1 cellular context compared by ENCODE assay signal in genomic region chr17:72492941-72493340, GRCh38.
TF ChIP-seq lines count a peak whose summit lies in the region.

No MANE protein-coding gene starts in this region.

TF ChIP-seq in HepG2, 621 proteins besides CTCF, POLR2A, EP300 and RAD21 (continued from another document and continues in another):
- TF ChIP-seq, protein P1, sequence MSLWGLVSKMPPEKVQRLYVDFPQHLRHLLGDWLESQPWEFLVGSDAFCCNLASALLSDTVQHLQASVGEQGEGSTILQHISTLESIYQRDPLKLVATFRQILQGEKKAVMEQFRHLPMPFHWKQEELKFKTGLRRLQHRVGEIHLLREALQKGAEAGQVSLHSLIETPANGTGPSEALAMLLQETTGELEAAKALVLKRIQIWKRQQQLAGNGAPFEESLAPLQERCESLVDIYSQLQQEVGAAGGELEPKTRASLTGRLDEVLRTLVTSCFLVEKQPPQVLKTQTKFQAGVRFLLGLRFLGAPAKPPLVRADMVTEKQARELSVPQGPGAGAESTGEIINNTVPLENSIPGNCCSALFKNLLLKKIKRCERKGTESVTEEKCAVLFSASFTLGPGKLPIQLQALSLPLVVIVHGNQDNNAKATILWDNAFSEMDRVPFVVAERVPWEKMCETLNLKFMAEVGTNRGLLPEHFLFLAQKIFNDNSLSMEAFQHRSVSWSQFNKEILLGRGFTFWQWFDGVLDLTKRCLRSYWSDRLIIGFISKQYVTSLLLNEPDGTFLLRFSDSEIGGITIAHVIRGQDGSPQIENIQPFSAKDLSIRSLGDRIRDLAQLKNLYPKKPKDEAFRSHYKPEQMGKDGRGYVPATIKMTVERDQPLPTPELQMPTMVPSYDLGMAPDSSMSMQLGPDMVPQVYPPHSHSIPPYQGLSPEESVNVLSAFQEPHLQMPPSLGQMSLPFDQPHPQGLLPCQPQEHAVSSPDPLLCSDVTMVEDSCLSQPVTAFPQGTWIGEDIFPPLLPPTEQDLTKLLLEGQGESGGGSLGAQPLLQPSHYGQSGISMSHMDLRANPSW (CRISPR knock-in tag; IDR thresholded peaks at IDR 0.05; ENCODE audit: borderline replicate concordance) = no peak
- TF ChIP-seq, protein P2, sequence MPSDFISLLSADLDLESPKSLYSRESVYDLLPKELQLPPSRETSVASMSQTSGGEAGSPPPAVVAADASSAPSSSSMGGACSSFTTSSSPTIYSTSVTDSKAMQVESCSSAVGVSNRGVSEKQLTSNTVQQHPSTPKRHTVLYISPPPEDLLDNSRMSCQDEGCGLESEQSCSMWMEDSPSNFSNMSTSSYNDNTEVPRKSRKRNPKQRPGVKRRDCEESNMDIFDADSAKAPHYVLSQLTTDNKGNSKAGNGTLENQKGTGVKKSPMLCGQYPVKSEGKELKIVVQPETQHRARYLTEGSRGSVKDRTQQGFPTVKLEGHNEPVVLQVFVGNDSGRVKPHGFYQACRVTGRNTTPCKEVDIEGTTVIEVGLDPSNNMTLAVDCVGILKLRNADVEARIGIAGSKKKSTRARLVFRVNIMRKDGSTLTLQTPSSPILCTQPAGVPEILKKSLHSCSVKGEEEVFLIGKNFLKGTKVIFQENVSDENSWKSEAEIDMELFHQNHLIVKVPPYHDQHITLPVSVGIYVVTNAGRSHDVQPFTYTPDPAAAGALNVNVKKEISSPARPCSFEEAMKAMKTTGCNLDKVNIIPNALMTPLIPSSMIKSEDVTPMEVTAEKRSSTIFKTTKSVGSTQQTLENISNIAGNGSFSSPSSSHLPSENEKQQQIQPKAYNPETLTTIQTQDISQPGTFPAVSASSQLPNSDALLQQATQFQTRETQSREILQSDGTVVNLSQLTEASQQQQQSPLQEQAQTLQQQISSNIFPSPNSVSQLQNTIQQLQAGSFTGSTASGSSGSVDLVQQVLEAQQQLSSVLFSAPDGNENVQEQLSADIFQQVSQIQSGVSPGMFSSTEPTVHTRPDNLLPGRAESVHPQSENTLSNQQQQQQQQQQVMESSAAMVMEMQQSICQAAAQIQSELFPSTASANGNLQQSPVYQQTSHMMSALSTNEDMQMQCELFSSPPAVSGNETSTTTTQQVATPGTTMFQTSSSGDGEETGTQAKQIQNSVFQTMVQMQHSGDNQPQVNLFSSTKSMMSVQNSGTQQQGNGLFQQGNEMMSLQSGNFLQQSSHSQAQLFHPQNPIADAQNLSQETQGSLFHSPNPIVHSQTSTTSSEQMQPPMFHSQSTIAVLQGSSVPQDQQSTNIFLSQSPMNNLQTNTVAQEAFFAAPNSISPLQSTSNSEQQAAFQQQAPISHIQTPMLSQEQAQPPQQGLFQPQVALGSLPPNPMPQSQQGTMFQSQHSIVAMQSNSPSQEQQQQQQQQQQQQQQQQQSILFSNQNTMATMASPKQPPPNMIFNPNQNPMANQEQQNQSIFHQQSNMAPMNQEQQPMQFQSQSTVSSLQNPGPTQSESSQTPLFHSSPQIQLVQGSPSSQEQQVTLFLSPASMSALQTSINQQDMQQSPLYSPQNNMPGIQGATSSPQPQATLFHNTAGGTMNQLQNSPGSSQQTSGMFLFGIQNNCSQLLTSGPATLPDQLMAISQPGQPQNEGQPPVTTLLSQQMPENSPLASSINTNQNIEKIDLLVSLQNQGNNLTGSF (CRISPR knock-in tag; IDR thresholded peaks at IDR 0.05) = no peak
- TF ChIP-seq CEBPG (CRISPR knock-in tag; IDR thresholded peaks at IDR 0.05) (no peak), NR3C1 (CRISPR knock-in tag; IDR thresholded peaks at IDR 0.05) (no peak), KLF13 (CRISPR knock-in tag; IDR thresholded peaks at IDR 0.05) (no peak), ZNF772 (CRISPR knock-in tag; IDR thresholded peaks at IDR 0.05) (no peak), RERE (CRISPR knock-in tag; IDR thresholded peaks at IDR 0.05; ENCODE audit: low read depth) (no peak), HMGA1 (CRISPR knock-in tag; conservative IDR thresholded peaks at IDR 0.05) (no peak), ZNF234 (CRISPR knock-in tag; conservative IDR thresholded peaks at IDR 0.05) (no peak), RCOR2 (CRISPR knock-in tag; IDR thresholded peaks at IDR 0.05) (no peak), ARHGAP35 (CRISPR knock-in tag; IDR thresholded peaks at IDR 0.05; ENCODE audit: borderline replicate concordance) (no peak), ARNT2 (CRISPR knock-in tag; IDR thresholded peaks at IDR 0.05; ENCODE audit: low read depth) (no peak), FOXO1 (CRISPR knock-in tag; IDR thresholded peaks at IDR 0.05) (no peak), IKZF1 (IDR thresholded peaks at IDR 0.05) (no peak), HIVEP1 (CRISPR knock-in tag; IDR thresholded peaks at IDR 0.05) (no peak), FOXA1 (IDR thresholded peaks at IDR 0.05) (no peak), FOXA1 (CRISPR knock-in tag; IDR thresholded peaks at IDR 0.05) (no peak), ZNF260 (CRISPR knock-in tag; IDR thresholded peaks at IDR 0.05; ENCODE audit: borderline replicate concordance, low read depth) (no peak), ZNF253 (CRISPR knock-in tag; IDR thresholded peaks at IDR 0.05; ENCODE audit: borderline replicate concordance) (no peak), RFXANK (CRISPR knock-in tag; IDR thresholded peaks at IDR 0.05) (no peak), ZNF225 (CRISPR knock-in tag; IDR thresholded peaks at IDR 0.05) (no peak), CHD2 (IDR thresholded peaks at IDR 0.05; ENCODE audit: low read depth, low read length) (no peak), SNAPC5 (CRISPR knock-in tag; IDR thresholded peaks at IDR 0.05; ENCODE audit: borderline replicate concordance) (no peak), RORA (CRISPR knock-in tag; IDR thresholded peaks at IDR 0.05) (no peak), HNRNPLL (IDR thresholded peaks at IDR 0.05; ENCODE audit: low read depth, low read length, poor library complexity, severe bottlenecking) (no peak), PRPF4 (IDR thresholded peaks at IDR 0.05; ENCODE audit: low read depth, low read length, poor library complexity, severe bottlenecking) (no peak)
- TF ChIP-seq, protein P3, sequence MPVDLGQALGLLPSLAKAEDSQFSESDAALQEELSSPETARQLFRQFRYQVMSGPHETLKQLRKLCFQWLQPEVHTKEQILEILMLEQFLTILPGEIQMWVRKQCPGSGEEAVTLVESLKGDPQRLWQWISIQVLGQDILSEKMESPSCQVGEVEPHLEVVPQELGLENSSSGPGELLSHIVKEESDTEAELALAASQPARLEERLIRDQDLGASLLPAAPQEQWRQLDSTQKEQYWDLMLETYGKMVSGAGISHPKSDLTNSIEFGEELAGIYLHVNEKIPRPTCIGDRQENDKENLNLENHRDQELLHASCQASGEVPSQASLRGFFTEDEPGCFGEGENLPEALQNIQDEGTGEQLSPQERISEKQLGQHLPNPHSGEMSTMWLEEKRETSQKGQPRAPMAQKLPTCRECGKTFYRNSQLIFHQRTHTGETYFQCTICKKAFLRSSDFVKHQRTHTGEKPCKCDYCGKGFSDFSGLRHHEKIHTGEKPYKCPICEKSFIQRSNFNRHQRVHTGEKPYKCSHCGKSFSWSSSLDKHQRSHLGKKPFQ (CRISPR knock-in tag; IDR thresholded peaks at IDR 0.05; ENCODE audit: insufficient replicate concordance) = no peak
- TF ChIP-seq, protein P4, sequence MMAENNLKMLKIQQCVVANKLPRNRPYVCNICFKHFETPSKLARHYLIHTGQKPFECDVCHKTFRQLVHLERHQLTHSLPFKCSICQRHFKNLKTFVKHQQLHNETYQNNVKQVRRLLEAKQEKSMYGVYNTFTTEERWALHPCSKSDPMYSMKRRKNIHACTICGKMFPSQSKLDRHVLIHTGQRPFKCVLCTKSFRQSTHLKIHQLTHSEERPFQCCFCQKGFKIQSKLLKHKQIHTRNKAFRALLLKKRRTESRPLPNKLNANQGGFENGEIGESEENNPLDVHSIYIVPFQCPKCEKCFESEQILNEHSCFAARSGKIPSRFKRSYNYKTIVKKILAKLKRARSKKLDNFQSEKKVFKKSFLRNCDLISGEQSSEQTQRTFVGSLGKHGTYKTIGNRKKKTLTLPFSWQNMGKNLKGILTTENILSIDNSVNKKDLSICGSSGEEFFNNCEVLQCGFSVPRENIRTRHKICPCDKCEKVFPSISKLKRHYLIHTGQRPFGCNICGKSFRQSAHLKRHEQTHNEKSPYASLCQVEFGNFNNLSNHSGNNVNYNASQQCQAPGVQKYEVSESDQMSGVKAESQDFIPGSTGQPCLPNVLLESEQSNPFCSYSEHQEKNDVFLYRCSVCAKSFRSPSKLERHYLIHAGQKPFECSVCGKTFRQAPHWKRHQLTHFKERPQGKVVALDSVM (CRISPR knock-in tag; IDR thresholded peaks at IDR 0.05) = no peak
- TF ChIP-seq, protein P5, sequence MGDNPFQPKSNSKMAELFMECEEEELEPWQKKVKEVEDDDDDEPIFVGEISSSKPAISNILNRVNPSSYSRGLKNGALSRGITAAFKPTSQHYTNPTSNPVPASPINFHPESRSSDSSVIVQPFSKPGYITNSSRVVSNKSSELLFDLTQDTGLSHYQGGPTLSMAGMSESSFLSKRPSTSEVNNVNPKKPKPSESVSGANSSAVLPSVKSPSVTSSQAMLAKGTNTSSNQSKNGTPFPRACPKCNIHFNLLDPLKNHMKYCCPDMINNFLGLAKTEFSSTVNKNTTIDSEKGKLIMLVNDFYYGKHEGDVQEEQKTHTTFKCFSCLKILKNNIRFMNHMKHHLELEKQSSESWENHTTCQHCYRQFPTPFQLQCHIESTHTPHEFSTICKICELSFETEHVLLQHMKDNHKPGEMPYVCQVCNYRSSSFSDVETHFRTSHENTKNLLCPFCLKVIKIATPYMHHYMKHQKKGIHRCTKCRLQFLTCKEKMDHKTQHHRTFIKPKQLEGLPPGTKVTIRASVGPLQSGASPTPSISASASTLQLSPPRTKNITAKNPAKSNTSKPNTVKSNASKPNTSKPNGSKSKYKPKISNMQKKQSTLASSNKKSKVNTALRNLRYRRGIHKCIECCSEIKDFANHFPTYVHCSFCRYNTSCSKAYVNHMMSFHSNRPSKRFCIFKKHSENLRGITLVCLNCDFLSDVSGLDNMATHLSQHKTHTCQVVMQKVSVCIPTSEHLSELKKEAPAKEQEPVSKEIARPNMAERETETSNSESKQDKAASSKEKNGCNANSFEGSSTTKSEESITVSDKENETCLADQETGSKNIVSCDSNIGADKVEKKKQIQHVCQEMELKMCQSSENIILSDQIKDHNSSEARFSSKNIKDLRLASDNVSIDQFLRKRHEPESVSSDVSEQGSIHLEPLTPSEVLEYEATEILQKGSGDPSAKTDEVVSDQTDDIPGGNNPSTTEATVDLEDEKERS (CRISPR knock-in tag; IDR thresholded peaks at IDR 0.05) = no peak
- TF ChIP-seq, protein P6, sequence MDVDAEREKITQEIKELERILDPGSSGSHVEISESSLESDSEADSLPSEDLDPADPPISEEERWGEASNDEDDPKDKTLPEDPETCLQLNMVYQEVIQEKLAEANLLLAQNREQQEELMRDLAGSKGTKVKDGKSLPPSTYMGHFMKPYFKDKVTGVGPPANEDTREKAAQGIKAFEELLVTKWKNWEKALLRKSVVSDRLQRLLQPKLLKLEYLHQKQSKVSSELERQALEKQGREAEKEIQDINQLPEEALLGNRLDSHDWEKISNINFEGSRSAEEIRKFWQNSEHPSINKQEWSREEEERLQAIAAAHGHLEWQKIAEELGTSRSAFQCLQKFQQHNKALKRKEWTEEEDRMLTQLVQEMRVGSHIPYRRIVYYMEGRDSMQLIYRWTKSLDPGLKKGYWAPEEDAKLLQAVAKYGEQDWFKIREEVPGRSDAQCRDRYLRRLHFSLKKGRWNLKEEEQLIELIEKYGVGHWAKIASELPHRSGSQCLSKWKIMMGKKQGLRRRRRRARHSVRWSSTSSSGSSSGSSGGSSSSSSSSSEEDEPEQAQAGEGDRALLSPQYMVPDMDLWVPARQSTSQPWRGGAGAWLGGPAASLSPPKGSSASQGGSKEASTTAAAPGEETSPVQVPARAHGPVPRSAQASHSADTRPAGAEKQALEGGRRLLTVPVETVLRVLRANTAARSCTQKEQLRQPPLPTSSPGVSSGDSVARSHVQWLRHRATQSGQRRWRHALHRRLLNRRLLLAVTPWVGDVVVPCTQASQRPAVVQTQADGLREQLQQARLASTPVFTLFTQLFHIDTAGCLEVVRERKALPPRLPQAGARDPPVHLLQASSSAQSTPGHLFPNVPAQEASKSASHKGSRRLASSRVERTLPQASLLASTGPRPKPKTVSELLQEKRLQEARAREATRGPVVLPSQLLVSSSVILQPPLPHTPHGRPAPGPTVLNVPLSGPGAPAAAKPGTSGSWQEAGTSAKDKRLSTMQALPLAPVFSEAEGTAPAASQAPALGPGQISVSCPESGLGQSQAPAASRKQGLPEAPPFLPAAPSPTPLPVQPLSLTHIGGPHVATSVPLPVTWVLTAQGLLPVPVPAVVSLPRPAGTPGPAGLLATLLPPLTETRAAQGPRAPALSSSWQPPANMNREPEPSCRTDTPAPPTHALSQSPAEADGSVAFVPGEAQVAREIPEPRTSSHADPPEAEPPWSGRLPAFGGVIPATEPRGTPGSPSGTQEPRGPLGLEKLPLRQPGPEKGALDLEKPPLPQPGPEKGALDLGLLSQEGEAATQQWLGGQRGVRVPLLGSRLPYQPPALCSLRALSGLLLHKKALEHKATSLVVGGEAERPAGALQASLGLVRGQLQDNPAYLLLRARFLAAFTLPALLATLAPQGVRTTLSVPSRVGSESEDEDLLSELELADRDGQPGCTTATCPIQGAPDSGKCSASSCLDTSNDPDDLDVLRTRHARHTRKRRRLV (CRISPR knock-in tag; IDR thresholded peaks at IDR 0.05) = no peak
